Comparison of ENCODE assay signal across 16 cellular contexts in the genomic region with DNA sequence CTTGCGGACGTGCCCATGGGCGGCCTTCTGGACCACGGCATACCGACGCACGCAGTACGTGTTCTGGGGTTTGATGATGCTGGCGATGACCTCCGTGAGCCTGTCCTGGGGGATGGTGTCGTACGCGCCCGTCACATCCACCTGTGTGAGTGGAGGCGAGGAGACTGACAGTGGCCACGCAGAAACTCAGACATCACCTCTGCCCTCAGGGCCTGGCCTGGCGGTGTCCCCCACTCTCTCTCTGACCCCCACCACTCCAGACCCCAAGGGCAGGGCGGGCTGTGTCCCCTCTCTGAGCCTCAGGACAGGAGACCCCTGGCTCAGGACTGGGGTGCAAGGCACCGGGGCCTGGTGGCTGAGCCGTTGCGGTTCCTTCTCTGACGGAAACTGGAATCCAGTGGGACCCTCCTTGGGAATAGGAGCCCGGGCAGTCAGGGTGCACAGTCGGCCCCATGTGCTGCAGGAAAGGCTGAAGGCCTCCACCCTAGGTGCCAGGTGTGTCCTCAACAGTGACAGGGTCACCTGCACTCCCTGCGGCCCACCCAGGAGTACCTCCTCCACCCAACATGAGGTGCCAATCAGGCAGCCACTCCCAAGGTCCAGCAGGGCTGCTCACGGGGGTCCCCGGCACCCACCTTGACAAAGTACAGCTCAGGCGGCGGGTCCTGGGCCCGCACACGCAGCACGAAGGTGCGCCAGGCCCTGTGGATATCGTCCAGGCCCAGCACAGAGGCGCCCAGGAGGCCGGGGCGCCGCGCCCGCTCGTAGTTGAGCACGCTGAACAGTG. TPM values are rescaled to one million over a fixed set of nuclear protein-coding genes. Genes with fewer than 3 reads are reported as not detected.
DNase-seq lines count a peak whose midpoint lies in the region; ATAC-seq, FAIRE-seq and TF ChIP-seq lines count a peak whose summit lies in the region.
"Had no signal": no experiment of that assay in that cellular context is flagged by ENCODE, and none has a peak within 500 bp of the region (broad histone marks: within the 10 kb centered on the region; RNA-seq: fewer than 3 reads in every experiment).

No MANE protein-coding gene starts in this region.

- H3K4me3 Mint-ChIP-seq in activated naive CD8-positive, alpha-beta T cell treated with anti-CD3 and anti-CD28 coated beads, Interleukin-2, amount 50 U/mL, for 24 hours: no peak overlapping the region
- H3K4me3 Mint-ChIP-seq in activated naive CD8-positive, alpha-beta T cell treated with anti-CD3 and anti-CD28 coated beads for 36 hours: no peak overlapping the region
- H3K4me3 Mint-ChIP-seq in stimulated activated memory B cell treated with anti-CD40 and anti-IgM and Interleukin-4, amounts not matched to agents 10 μg/mL and 1 μg/mL and 100 μg/mL, for 72 hours: no peak overlapping the region
- H3K4me3 Mint-ChIP-seq: H9 had no signal

- H3K27me3 Mint-ChIP-seq in activated naive CD8-positive, alpha-beta T cell treated with anti-CD3 and anti-CD28 coated beads, Interleukin-2, amount 50 U/mL, for 24 hours: no peaks in the 10 kb centered on the region
- H3K27me3 Mint-ChIP-seq in activated naive CD8-positive, alpha-beta T cell treated with anti-CD3 and anti-CD28 coated beads for 36 hours: no peaks in the 10 kb centered on the region
- H3K27me3 Mint-ChIP-seq in stimulated activated memory B cell treated with anti-CD40 and anti-IgM and Interleukin-4, amounts not matched to agents 10 μg/mL and 1 μg/mL and 100 μg/mL, for 72 hours: no peaks in the 10 kb centered on the region

- peak; percentile 9 for ATAC-seq in activated naive CD8-positive, alpha-beta T cell treated with anti-CD3 and anti-CD28 coated beads, Interleukin-2, amount 50 U/mL, for 24 hours
- ATAC-seq in stimulated activated memory B cell treated with anti-CD40 and anti-IgM and Interleukin-4, amounts not matched to agents 10 μg/mL and 1 μg/mL and 100 μg/mL, for 72 hours: peak; percentile 32
- ATAC-seq in GM21528 (IDR thresholded peaks at IDR 0.05; ENCODE audit: low FRiP score, unreplicated experiment) (no peak), HG02610 (IDR thresholded peaks at IDR 0.05; ENCODE audit: unreplicated experiment) (no peak)

- no peak for TF ChIP-seq CTCF in kidney (IDR thresholded peaks at IDR 0.05; ENCODE audit: borderline replicate concordance, extremely low read depth, insufficient read depth)

- intact Hi-C loops in kidney (cut with DNase I): no loop called here

- H3K4me3 ChIP-seq in kidney (ENCODE audit: low read length in 2 of 2): no peak overlapping the region
- H3K4me3 ChIP-seq: BLaER1 had no signal

- peaks cover 0 to 7% of the 10 kb centered on the region in 2 donors for H3K9me3 ChIP-seq in kidney (ENCODE audit: control insufficient read depth in 1 of 2, low read length in 2 of 2)

- no peak overlapping the region for H3K27ac Mint-ChIP-seq in activated naive CD8-positive, alpha-beta T cell treated with anti-CD3 and anti-CD28 coated beads, Interleukin-2, amount 50 U/mL, for 24 hours
- H3K27ac Mint-ChIP-seq in activated naive CD8-positive, alpha-beta T cell treated with anti-CD3 and anti-CD28 coated beads for 36 hours: no peak overlapping the region
- H3K27ac Mint-ChIP-seq in stimulated activated memory B cell treated with anti-CD40 and anti-IgM and Interleukin-4, amounts not matched to agents 10 μg/mL and 1 μg/mL and 100 μg/mL, for 72 hours: no peak overlapping the region

- no peaks in the 10 kb centered on the region for H3K36me3 ChIP-seq in kidney (ENCODE audit: control insufficient read depth in 1 of 2, insufficient read depth in 2 of 2, low read length in 2 of 2)

- no peak overlapping the region for H3K9ac ChIP-seq in kidney (ENCODE audit: low read length in 2 of 2)
- H3K9ac ChIP-seq: BLaER1 had no signal

- DNase-seq in activated naive CD8-positive, alpha-beta T cell treated with anti-CD3 and anti-CD28 coated beads, Interleukin-2, amount 50 U/mL, for 24 hours: no peak
- DNase-seq in activated naive CD8-positive, alpha-beta T cell treated with anti-CD3 and anti-CD28 coated beads for 36 hours: no peak
- DNase-seq in HCEC 1CT (peak; percentile 15), kidney (peak; percentile 65), OCI-M2 (lab: John Stamatoyannopoulos, UW; ENCODE audit: unreplicated experiment) (no peak)
- DNase-seq: H9, NCI-H1417, NCI-H187 treated with DMSO at 0.1 percent for 48 hours, OCI-M1 had no signal

- H3K36me3 Mint-ChIP-seq in activated naive CD8-positive, alpha-beta T cell treated with anti-CD3 and anti-CD28 coated beads, Interleukin-2, amount 50 U/mL, for 24 hours (ENCODE audit: low read depth): peaks cover 8% of the 10 kb centered on the region
- peaks cover 19% of the 10 kb centered on the region for H3K36me3 Mint-ChIP-seq in activated naive CD8-positive, alpha-beta T cell treated with anti-CD3 and anti-CD28 coated beads for 36 hours
- no peaks in the 10 kb centered on the region for H3K36me3 Mint-ChIP-seq in stimulated activated memory B cell treated with anti-CD40 and anti-IgM and Interleukin-4, amounts not matched to agents 10 μg/mL and 1 μg/mL and 100 μg/mL, for 72 hours

- FAIRE-seq in kidney (lab: Jason Lieb, UNC): no peak

- no peak overlapping the region for H3K27ac ChIP-seq in kidney (ENCODE audit: low read depth in 2 of 2, low read length in 2 of 2)
- H3K27ac ChIP-seq: BLaER1, RWPE1 had no signal

- no peaks in the 10 kb centered on the region for H3K4me1 ChIP-seq in kidney (ENCODE audit: control insufficient read depth in 1 of 2, insufficient read depth in 1 of 2, low read depth in 1 of 2, low read length in 2 of 2)
- H3K4me1 ChIP-seq: BLaER1 had no signal

- H3K9me3 Mint-ChIP-seq in activated naive CD8-positive, alpha-beta T cell treated with anti-CD3 and anti-CD28 coated beads, Interleukin-2, amount 50 U/mL, for 24 hours: no peaks in the 10 kb centered on the region
- no peaks in the 10 kb centered on the region for H3K9me3 Mint-ChIP-seq in activated naive CD8-positive, alpha-beta T cell treated with anti-CD3 and anti-CD28 coated beads for 36 hours
- H3K9me3 Mint-ChIP-seq in stimulated activated memory B cell treated with anti-CD40 and anti-IgM and Interleukin-4, amounts not matched to agents 10 μg/mL and 1 μg/mL and 100 μg/mL, for 72 hours: peaks cover 8% of the 10 kb centered on the region
- H3K9me3 Mint-ChIP-seq: H9 had no signal

- peaks cover 2% of the 10 kb centered on the region for H3K4me1 Mint-ChIP-seq in activated naive CD8-positive, alpha-beta T cell treated with anti-CD3 and anti-CD28 coated beads, Interleukin-2, amount 50 U/mL, for 24 hours
- H3K4me1 Mint-ChIP-seq in activated naive CD8-positive, alpha-beta T cell treated with anti-CD3 and anti-CD28 coated beads for 36 hours: no peaks in the 10 kb centered on the region
- H3K4me1 Mint-ChIP-seq in stimulated activated memory B cell treated with anti-CD40 and anti-IgM and Interleukin-4, amounts not matched to agents 10 μg/mL and 1 μg/mL and 100 μg/mL, for 72 hours: no peaks in the 10 kb centered on the region
- H3K4me1 Mint-ChIP-seq: H9 had no signal

RNA-seq across cellular contexts. Expression of a gene that starts 16.0 kb away (rescaled TPM):
- 1 to 10 TPM; 6.0 to 6.2 TPM for total RNA-seq in activated naive CD8-positive, alpha-beta T cell treated with anti-CD3 and anti-CD28 coated beads for 36 hours
- total RNA-seq in kidney: 0.91 TPM
- not detected for polyA plus RNA-seq in kidney (ENCODE audit: insufficient read depth, low read depth, low replicate concordance)

RNA-seq across cellular contexts. Expression of a gene that starts 53.7 kb away (rescaled TPM):
- total RNA-seq in activated naive CD8-positive, alpha-beta T cell treated with anti-CD3 and anti-CD28 coated beads for 36 hours: not detected
- not detected for total RNA-seq in kidney
- 1.5 TPM for polyA plus RNA-seq in kidney (ENCODE audit: insufficient read depth, low read depth, low replicate concordance)
- total RNA-seq: A172, H9, HT1080 had no signal

Comparison
In these comparisons a context has a peak if more than half of its experiments do, and no peak if none do; other contexts are left out.
1. ATAC-seq: peak in activated naive CD8-positive, alpha-beta T cell treated with anti-CD3 and anti-CD28 coated beads, Interleukin-2, amount 50 U/mL, for 24 hours (single experiment) and stimulated activated memory B cell treated with anti-CD40 and anti-IgM and Interleukin-4, amounts not matched to agents 10 μg/mL and 1 μg/mL and 100 μg/mL, for 72 hours (single experiment); none in GM21528 (single experiment) and HG02610 (single experiment).
2. DNase-seq: peak in HCEC 1CT (single experiment) and kidney (single experiment); none in activated naive CD8-positive, alpha-beta T cell treated with anti-CD3 and anti-CD28 coated beads, Interleukin-2, amount 50 U/mL, for 24 hours (single experiment), activated naive CD8-positive, alpha-beta T cell treated with anti-CD3 and anti-CD28 coated beads for 36 hours (single experiment) and OCI-M2 (single experiment).